In genomic region chr16:56532714-56533113, GRCh38 we compare ENCODE assay signal across 2 cellular contexts.
TF ChIP-seq lines count a peak whose summit lies in the region.

No MANE protein-coding gene starts in this region.

TF ChIP-seq in Ishikawa, 13 proteins besides CTCF, POLR2A, EP300 and RAD21:
- TF ChIP-seq REST (IDR thresholded peaks at IDR 0.05; ENCODE audit: low read depth), result no peak
- 0 out of 2 replicates have a peak, but pooled peaks have one; percentile 24 for TF ChIP-seq MAX (IDR thresholded peaks at IDR 0.05)

TF ChIP-seq in WTC11, 78 proteins besides CTCF, POLR2A, EP300 and RAD21 (continued from another document):
- TF ChIP-seq ZSCAN18 (CRISPR knock-in tag; IDR thresholded peaks at IDR 0.05) (no peak), GABPB1 (CRISPR knock-in tag; IDR thresholded peaks at IDR 0.05) (no peak), E2F4 (CRISPR knock-in tag; IDR thresholded peaks at IDR 0.05; ENCODE audit: borderline replicate concordance, low read depth) (no peak), SOX15 (CRISPR knock-in tag; IDR thresholded peaks at IDR 0.05) (no peak), ARID4B (CRISPR knock-in tag; IDR thresholded peaks at IDR 0.05; ENCODE audit: borderline replicate concordance) (no peak), CREB1 (CRISPR knock-in tag; IDR thresholded peaks at IDR 0.05) (no peak), USF1 (CRISPR knock-in tag; IDR thresholded peaks at IDR 0.05) (no peak), ATF6 (CRISPR knock-in tag; IDR thresholded peaks at IDR 0.05) (no peak), PREB (CRISPR knock-in tag; IDR thresholded peaks at IDR 0.05; ENCODE audit: borderline replicate concordance) (no peak), GRHL2 (CRISPR knock-in tag; IDR thresholded peaks at IDR 0.05; ENCODE audit: insufficient replicate concordance, severe bottlenecking) (no peak), HMGA2 (CRISPR knock-in tag; IDR thresholded peaks at IDR 0.05) (no peak), NFE2L1 (CRISPR knock-in tag; IDR thresholded peaks at IDR 0.05) (no peak), ESRRA (CRISPR knock-in tag; IDR thresholded peaks at IDR 0.05; ENCODE audit: borderline replicate concordance) (no peak), NFATC4 (CRISPR knock-in tag; IDR thresholded peaks at IDR 0.05) (no peak), TCF7 (CRISPR knock-in tag; IDR thresholded peaks at IDR 0.05; ENCODE audit: low read depth) (no peak)
